In genomic region chr19:37221136-37221535, GRCh38 we compare ENCODE assay signal across 26 cellular contexts.
"Had no signal": no experiment of that assay in that cellular context is flagged by ENCODE, and none has a peak within 500 bp of the region (broad histone marks: within the 10 kb centered on the region; RNA-seq: fewer than 3 reads in every experiment).

No MANE protein-coding gene starts in this region.

- H2AFZ ChIP-seq: neural progenitor cell had no signal

- H3K4me3 Mint-ChIP-seq: activated CD4-positive, alpha-beta memory T cell treated with anti-CD3 and anti-CD28 coated beads, Interleukin-2, amount 10 ng/mL, durations not matched to agents 7 days and 5 days; activated CD4-positive, alpha-beta T cell treated with anti-CD3 and anti-CD28 coated beads, Interleukin-2, amount 10 ng/mL, durations not matched to agents 24 days and 14 days; activated T-helper 17 cell treated with anti-CD3 and anti-CD28 coated beads, Interleukin-2, amount 50 U/mL, for 72 hours; dendritic cell treated with granulocyte-macrophage colony-stimulating factor and Interleukin-4, amounts not matched to agents 40 ng/mL and 50 ng/mL, for 4 days; stimulated activated memory B cell treated with anti-CD40 and anti-IgM and Interleukin-4, amounts not matched to agents 10 μg/mL and 1 μg/mL and 100 μg/mL, for 72 hours had no signal

- ATAC-seq: activated CD4-positive, CD25-positive, alpha-beta regulatory T cell treated with anti-CD3 and anti-CD28 coated beads, Interleukin-2, amount 50 U/mL, for 24 hours; activated naive CD4-positive, alpha-beta T cell treated with anti-CD3 and anti-CD28 coated beads, Interleukin-2, amount 50 U/mL, for 72 hours; activated T-helper 17 cell treated with anti-CD3 and anti-CD28 coated beads, Interleukin-2, amount 50 U/mL, for 72 hours; left colon; sciatic nerve; stimulated activated memory B cell treated with anti-CD40 and anti-IgM and Interleukin-4, amounts not matched to agents 10 μg/mL and 1 μg/mL and 100 μg/mL, for 72 hours had no signal

- H3K9ac ChIP-seq: neural progenitor cell had no signal

- FAIRE-seq: endometrium, frontal cortex, islet of Langerhans had no signal

- H3K27me3 ChIP-seq: cardiac muscle cell, neural progenitor cell, stomach, suprapubic skin, tibial nerve had no signal

- H3K27ac ChIP-seq: cardiac muscle cell, neural progenitor cell, stomach, suprapubic skin, tibial nerve, VCaP had no signal

- H3K27me3 Mint-ChIP-seq: activated CD4-positive, alpha-beta memory T cell treated with anti-CD3 and anti-CD28 coated beads, Interleukin-2, amount 10 ng/mL, durations not matched to agents 7 days and 5 days; activated CD4-positive, alpha-beta T cell treated with anti-CD3 and anti-CD28 coated beads, Interleukin-2, amount 10 ng/mL, durations not matched to agents 24 days and 14 days; activated T-helper 17 cell treated with anti-CD3 and anti-CD28 coated beads, Interleukin-2, amount 50 U/mL, for 72 hours; dendritic cell treated with granulocyte-macrophage colony-stimulating factor and Interleukin-4, amounts not matched to agents 40 ng/mL and 50 ng/mL, for 4 days; stimulated activated memory B cell treated with anti-CD40 and anti-IgM and Interleukin-4, amounts not matched to agents 10 μg/mL and 1 μg/mL and 100 μg/mL, for 72 hours had no signal

- H3K4me3 ChIP-seq: cardiac muscle cell, neural progenitor cell, smooth muscle cell, stomach, suprapubic skin, tibial nerve had no signal

- H3K4me1 ChIP-seq: neural progenitor cell had no signal

- DNase-seq: activated CD4-positive, alpha-beta memory T cell treated with anti-CD3 and anti-CD28 coated beads, Interleukin-2, amount 10 ng/mL, durations not matched to agents 7 days and 5 days; activated CD4-positive, alpha-beta T cell treated with anti-CD3 and anti-CD28 coated beads, Interleukin-2, amount 10 ng/mL, durations not matched to agents 24 days and 14 days; activated T-cell treated with anti-CD3 and anti-CD28 coated beads, Interleukin-2, amount 50 U/mL, for 1 hour; amniotic stem cell; effector CD4-positive, alpha-beta T cell; glutamatergic neuron; hypothalamus; left colon; mesenchymal stem cell; stimulated activated CD4-positive, alpha-beta T cell treated with anti-CD3 and anti-CD28 coated beads, Interleukin-15, amount 100 ng/mL, for 24 hours; stomach had no signal

- H3K27ac Mint-ChIP-seq: activated CD4-positive, alpha-beta memory T cell treated with anti-CD3 and anti-CD28 coated beads, Interleukin-2, amount 10 ng/mL, durations not matched to agents 7 days and 5 days; activated CD4-positive, alpha-beta T cell treated with anti-CD3 and anti-CD28 coated beads, Interleukin-2, amount 10 ng/mL, durations not matched to agents 24 days and 14 days; activated naive CD4-positive, alpha-beta T cell treated with anti-CD3 and anti-CD28 coated beads, Interleukin-2, amount 50 U/mL, for 72 hours; activated T-helper 17 cell treated with anti-CD3 and anti-CD28 coated beads, Interleukin-2, amount 50 U/mL, for 72 hours; neural progenitor cell; stimulated activated memory B cell treated with anti-CD40 and anti-IgM and Interleukin-4, amounts not matched to agents 10 μg/mL and 1 μg/mL and 100 μg/mL, for 72 hours had no signal

- H3K4me2 ChIP-seq: neural progenitor cell, smooth muscle cell had no signal

- H3K36me3 ChIP-seq: neural progenitor cell had no signal
